In the genomic region with DNA sequence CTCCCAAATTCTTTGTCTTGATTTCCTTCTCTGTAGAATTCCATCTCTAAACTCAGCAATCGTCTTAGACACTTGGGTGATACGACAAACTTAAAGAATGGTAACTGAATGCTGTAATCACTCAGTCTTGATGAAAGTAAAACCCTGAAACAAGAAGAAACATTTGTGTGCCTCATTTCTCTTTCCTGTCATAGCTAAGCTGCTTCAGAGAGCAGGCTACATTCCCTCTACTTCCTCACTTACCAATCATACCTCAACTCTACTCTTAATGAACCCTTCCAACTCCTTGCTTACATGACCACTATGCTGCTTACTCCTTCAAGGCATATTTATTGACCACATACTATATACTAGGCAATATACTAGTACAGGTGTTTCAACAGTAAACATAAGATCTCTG, we compare ENCODE assay signal across 12 cellular contexts. TPM values are rescaled to one million over a fixed set of nuclear protein-coding genes. Genes with fewer than 3 reads are reported as not detected.
DNase-seq lines count a peak whose midpoint lies in the region; ATAC-seq and TF ChIP-seq lines count a peak whose summit lies in the region.
"Had no signal": no experiment of that assay in that cellular context is flagged by ENCODE, and none has a peak within 500 bp of the region (broad histone marks: within the 10 kb centered on the region; RNA-seq: fewer than 3 reads in every experiment).

No MANE protein-coding gene starts in this region.

- no peak for DNase-seq in CD8-positive, alpha-beta memory T cell
- DNase-seq in effector memory CD8-positive, alpha-beta T cell, result no peak
- DNase-seq in left lung, result no peak
- no peak for DNase-seq in NCI-H2227 treated with DMSO at 0.1 percent for 48 hours (lab: John Stamatoyannopoulos, UW)
- DNase-seq in stimulated activated CD4-positive, alpha-beta T cell treated with anti-CD3 and anti-CD28 coated beads, Interleukin-1b, Interleukin-23, amount 100 ng/mL, for 48 hours, result no peak
- no peak for DNase-seq in NCI-H748 (lab: John Stamatoyannopoulos, UW; ENCODE audit: unreplicated experiment)
- DNase-seq: adrenal gland, DMS153, NCI-H2081 had no signal

- no peaks in the 10 kb centered on the region for H3K36me3 ChIP-seq in CD8-positive, alpha-beta memory T cell (ENCODE audit: insufficient read depth, low read length)
- H3K36me3 ChIP-seq in left lung, result no peaks in the 10 kb centered on the region
- H3K36me3 ChIP-seq: adrenal gland had no signal

- H3K27ac ChIP-seq in CD8-positive, alpha-beta memory T cell (ENCODE audit: low read depth, low read length), result no peak overlapping the region
- H3K27ac ChIP-seq in left lung, result peak overlapping the region in 1 of 2 donors; percentile 1
- H3K27ac ChIP-seq: VCaP had no signal

- no peaks in the 10 kb centered on the region for H3K27me3 Mint-ChIP-seq in CD8-positive, alpha-beta memory T cell
- H3K27me3 Mint-ChIP-seq in effector memory CD8-positive, alpha-beta T cell, result no peaks in the 10 kb centered on the region

- H3K4me3 ChIP-seq in CD8-positive, alpha-beta memory T cell (ENCODE audit: low read length), result no peak overlapping the region
- no peak overlapping the region for H3K4me3 ChIP-seq in left lung
- H3K4me3 ChIP-seq: adrenal gland had no signal

- H3K9me3 ChIP-seq in CD8-positive, alpha-beta memory T cell (ENCODE audit: low read length), result no peaks in the 10 kb centered on the region
- no peaks in the 10 kb centered on the region for H3K9me3 ChIP-seq in left lung
- H3K9me3 ChIP-seq: adrenal gland had no signal

- POLR2A ChIA-PET in CD8-positive, alpha-beta memory T cell (lab: Charles Lee), result no interaction called here

- no peaks in the 10 kb centered on the region for H3K9me3 Mint-ChIP-seq in CD8-positive, alpha-beta memory T cell
- H3K9me3 Mint-ChIP-seq in effector memory CD8-positive, alpha-beta T cell, result no peaks in the 10 kb centered on the region

- peak overlapping the region in 3 of 7 donors; percentile 4 to 7 (median 4) for H3K4me3 Mint-ChIP-seq in CD8-positive, alpha-beta memory T cell
- H3K4me3 Mint-ChIP-seq in effector memory CD8-positive, alpha-beta T cell, result peak overlapping the region in 1 of 2 donors; percentile 11

- peaks cover 0 to 7% (median 2%) of the 10 kb centered on the region in 3 donors for H3K36me3 Mint-ChIP-seq in CD8-positive, alpha-beta memory T cell
- peaks cover 3% of the 10 kb centered on the region for H3K36me3 Mint-ChIP-seq in effector memory CD8-positive, alpha-beta T cell (ENCODE audit: insufficient read depth)

- H3K4me1 ChIP-seq in CD8-positive, alpha-beta memory T cell (ENCODE audit: insufficient read depth, low read length), result peaks cover 44% of the 10 kb centered on the region
- H3K4me1 ChIP-seq in left lung, result peaks cover 3 to 59% of the 10 kb centered on the region in 2 donors

- ATAC-seq in GM18873 (IDR thresholded peaks at IDR 0.05; ENCODE audit: low FRiP score, unreplicated experiment) (peak; percentile 31), HG03354 (IDR thresholded peaks at IDR 0.05; ENCODE audit: poor library complexity, severe bottlenecking, unreplicated experiment) (peak; percentile 40), left lung (no peak)
- no peak for ATAC-seq in effector memory CD8-positive, alpha-beta T cell (replicated peaks)

- no peak for TF ChIP-seq CTCF in left lung (IDR thresholded peaks at IDR 0.05)

- intact Hi-C loops in left lung (cut with DNase I), result no loop called here

- peak overlapping the region; percentile 23 to 93 (median 59) for H3K27ac Mint-ChIP-seq in CD8-positive, alpha-beta memory T cell
- H3K27ac Mint-ChIP-seq in effector memory CD8-positive, alpha-beta T cell, result peak overlapping the region; percentile 64 to 91

- H3K27me3 ChIP-seq in CD8-positive, alpha-beta memory T cell (ENCODE audit: insufficient read depth, low read length, poor library complexity, severe bottlenecking), result no peaks in the 10 kb centered on the region
- H3K27me3 ChIP-seq in left lung, result no peaks in the 10 kb centered on the region
- H3K27me3 ChIP-seq: adrenal gland had no signal

- CTCF ChIA-PET in CD8-positive, alpha-beta memory T cell (lab: Charles Lee), result interaction anchor here (1.2 to 2.3 kb wide), 2 partner anchors 8 to 19 kb away, joined by 3 to 9 read pairs; a partner anchor contains a TSS

- H3K4me1 Mint-ChIP-seq in CD8-positive, alpha-beta memory T cell, result peaks cover 59 to 77% (median 71%) of the 10 kb centered on the region in 3 donors
- H3K4me1 Mint-ChIP-seq in effector memory CD8-positive, alpha-beta T cell (ENCODE audit: low read depth in 2 of 2), result peaks cover 46 to 58% of the 10 kb centered on the region in 2 donors

RNA-seq across cellular contexts. Expression of a gene that starts 8.3 kb away (rescaled TPM):
- total RNA-seq in CD8-positive, alpha-beta memory T cell, result 10 to 100 TPM; 35.2 to 36.4 TPM
- 26.1 TPM for polyA plus RNA-seq in CD8-positive, alpha-beta memory T cell
- 10 to 100 TPM; 46.4 to 47.9 TPM for total RNA-seq in left lung

RNA-seq across cellular contexts. Expression of a gene that starts 35.9 kb away (rescaled TPM):
- 1 to 10 TPM in 1 of 2 experiments, under 1 TPM in 1; 0.81 to 1.3 TPM for total RNA-seq in CD8-positive, alpha-beta memory T cell
- 2.4 TPM for polyA plus RNA-seq in CD8-positive, alpha-beta memory T cell
- total RNA-seq in left lung, result 1 to 10 TPM; 5.4 to 7.4 TPM

Comparison
In these comparisons a context has a peak if more than half of its experiments do, and no peak if none do; other contexts are left out.
1. ATAC-seq: peak in GM18873 (single experiment) and HG03354 (single experiment); none in effector memory CD8-positive, alpha-beta T cell (single experiment) and left lung (single experiment).